23 cellular contexts compared by ENCODE assay signal in genomic region chr19:601310-601709, GRCh38. TPM values are rescaled to one million over a fixed set of nuclear protein-coding genes. Genes with fewer than 3 reads are reported as not detected.
DNase-seq lines count a peak whose midpoint lies in the region; ATAC-seq, FAIRE-seq and TF ChIP-seq lines count a peak whose summit lies in the region.
"Had no signal": no experiment of that assay in that cellular context is flagged by ENCODE, and none has a peak within 500 bp of the region (broad histone marks: within the 10 kb centered on the region; RNA-seq: fewer than 3 reads in every experiment).

No MANE protein-coding gene starts in this region.

- no peak overlapping the region for H3K27ac ChIP-seq in CD8-positive, alpha-beta T cell (ENCODE audit: low read depth, low read length)
- no peak overlapping the region for H3K27ac ChIP-seq in HEK293 (ENCODE audit: extremely low read depth, low read depth, low read length)
- no peak overlapping the region for H3K27ac ChIP-seq in K562 (ENCODE audit: extremely low read depth, low read depth, low read length)
- H3K27ac ChIP-seq: BLaER1 had no signal

- TF ChIP-seq RAD21 in K562 (CRISPR knock-in tag; conservative IDR thresholded peaks at IDR 0.05 in 1 of 2, IDR thresholded peaks at IDR 0.05 in 1 of 2), result no peak

- no peak overlapping the region for H2AFZ ChIP-seq in K562 (ENCODE audit: low read depth, low read length)

- CTCF ChIA-PET in CD8-positive, alpha-beta T cell (lab: Charles Lee), result no interaction called here
- CTCF ChIA-PET in HEK293 (lab: Yijun Ruan, JAX) (no interaction called here), K562 (lab: Yijun Ruan, JAX; ENCODE audit: low intra/inter-chr PET ratio) (no interaction called here)

- intact Hi-C loops in CD8-positive, alpha-beta T cell (cut with DNase I, micrococcal nuclease), result no loop called here
- intact Hi-C loops in K562 (cut with micrococcal nuclease), result no loop called here

- H3K79me2 ChIP-seq in K562 (ENCODE audit: control insufficient read depth, insufficient read depth, low read length), result no peaks in the 10 kb centered on the region

- TF ChIP-seq EP300 in K562 (IDR thresholded peaks at IDR 0.05; ENCODE audit: low read length), result no peak

- H3K9me3 Mint-ChIP-seq in CD8-positive, alpha-beta T cell, result no peaks in the 10 kb centered on the region

- H3K27me3 Mint-ChIP-seq in CD8-positive, alpha-beta T cell (ENCODE audit: low read depth), result no peaks in the 10 kb centered on the region
- H3K27me3 Mint-ChIP-seq: CD4-positive, alpha-beta memory T cell; CD4-positive, CD25-positive, alpha-beta regulatory T cell had no signal

- in situ Hi-C loops in K562 (cut with MboI), result no loop called here

- H3K27me3 ChIP-seq in CD8-positive, alpha-beta T cell (ENCODE audit: insufficient read depth, low read length), result no peaks in the 10 kb centered on the region
- H3K27me3 ChIP-seq in K562 (ENCODE audit: control insufficient read depth in 2 of 2, insufficient read depth in 2 of 2, low read length in 2 of 2), result no peaks in the 10 kb centered on the region; a peak in 1 of 5 replicates
- H3K27me3 ChIP-seq: BE2C had no signal

- H3K4me1 ChIP-seq in CD8-positive, alpha-beta T cell (ENCODE audit: insufficient read depth, low read length), result no peaks in the 10 kb centered on the region
- H3K4me1 ChIP-seq in HEK293 (ENCODE audit: control insufficient read depth, insufficient read depth, low read length) (no peaks in the 10 kb centered on the region), K562 (replicated peaks in 1 of 2; ENCODE audit: control insufficient read depth in 2 of 2, insufficient read depth in 2 of 2, low read length in 2 of 2) (peaks cover 3 to 44% of the 10 kb centered on the region in 2 experiments; a peak in 3 of 5 replicates)
- H3K4me1 ChIP-seq: BE2C, Caco-2 had no signal

- H3K4me1 Mint-ChIP-seq in CD8-positive, alpha-beta T cell (ENCODE audit: low read depth), result no peaks in the 10 kb centered on the region
- H3K4me1 Mint-ChIP-seq: CD4-positive, alpha-beta memory T cell; CD4-positive, CD25-positive, alpha-beta regulatory T cell had no signal

- no peaks in the 10 kb centered on the region for H3K36me3 Mint-ChIP-seq in CD8-positive, alpha-beta T cell
- H3K36me3 Mint-ChIP-seq: CD14-positive monocyte; CD4-positive, alpha-beta memory T cell; CD4-positive, CD25-positive, alpha-beta regulatory T cell had no signal

- no peak overlapping the region for H3K4me3 Mint-ChIP-seq in CD8-positive, alpha-beta T cell
- H3K4me3 Mint-ChIP-seq: CD4-positive, alpha-beta memory T cell had no signal

- H3K36me3 ChIP-seq in CD8-positive, alpha-beta T cell (ENCODE audit: insufficient read depth, low read length), result no peaks in the 10 kb centered on the region
- H3K36me3 ChIP-seq in HEK293 (ENCODE audit: control insufficient read depth in 2 of 2, insufficient read depth in 1 of 2, low read length in 2 of 2), result no peaks in the 10 kb centered on the region; a peak in 1 of 3 replicates
- H3K36me3 ChIP-seq in K562 (ENCODE audit: control insufficient read depth, insufficient read depth, low read length), result no peaks in the 10 kb centered on the region
- H3K36me3 ChIP-seq: BE2C, BLaER1 had no signal

- no peak for ATAC-seq in CD8-positive, alpha-beta T cell
- ATAC-seq in K562, result no peak

- no peak for TF ChIP-seq CTCF in CD8-positive, alpha-beta T cell (IDR thresholded peaks at IDR 0.05)
- TF ChIP-seq CTCF in HEK293 (tag by site-specific recombination; IDR thresholded peaks at IDR 0.05), result no peak
- no peak for TF ChIP-seq CTCF in K562 (IDR thresholded peaks at IDR 0.05 in 2 of 3, conservative IDR thresholded peaks at IDR 0.05 in 1 of 3; ENCODE audit: insufficient read depth in 2 of 3, low read depth in 1 of 3, low read length in 3 of 3)

- WGBS in K562 (ENCODE audit: insufficient coverage, low coverage, missing lambda C conversion rate), result 75% methylated on average over 28 of the region's 28 CpGs

- no peak overlapping the region for H3K4me2 ChIP-seq in K562 (ENCODE audit: insufficient read depth, low read length)
- H3K4me2 ChIP-seq: BLaER1 had no signal

- FAIRE-seq in K562 (lab: Jason Lieb, UNC), result no peak
- FAIRE-seq: A204.1, D721Med, G401.6, GM12891, GM19239 had no signal

- no peak overlapping the region for H3K9ac ChIP-seq in K562 (ENCODE audit: insufficient read depth in 1 of 2, low read depth in 2 of 2, low read length in 2 of 2)
- H3K9ac ChIP-seq: BLaER1 had no signal

- H4K20me1 ChIP-seq in K562 (replicated peaks; ENCODE audit: control insufficient read depth, insufficient read depth, low read length), result no peaks in the 10 kb centered on the region

- no peak for DNase-seq in CD8-positive, alpha-beta T cell
- DNase-seq in K562 (ENCODE audit: extremely low read depth in 1 of 4, low spot score in 3 of 4) (no peak), SIG-M5 treated with dmso at 0.1 percent for 504 hours (lab: John Stamatoyannopoulos, UW; ENCODE audit: unreplicated experiment) (no peak)
- no peak for DNase-seq in activated naive CD4-positive, alpha-beta T cell treated with Interleukin-2 at 50 U/mL for 16 hours
- DNase-seq: 8988T; ACHN; BE2C; C1 segment of cervical spinal cord; Caco-2; Calu3; CD4-positive, alpha-beta memory T cell; CD4-positive, CD25-positive, alpha-beta regulatory T cell; DMS79 treated with DMSO at 0.1 percent for 48 hours; GF-D8 had no signal

- no peak for TF ChIP-seq POLR2A in K562 (conservative IDR thresholded peaks at IDR 0.05)

- H3K27ac Mint-ChIP-seq in CD8-positive, alpha-beta T cell, result peak overlapping the region; percentile 18
- H3K27ac Mint-ChIP-seq: CD4-positive, CD25-positive, alpha-beta regulatory T cell had no signal

- BruUV-seq in K562 (replicated peaks; lab: Mats Ljungman, UMichigan), result no TSS peak

- no peaks in the 10 kb centered on the region for H3K9me3 ChIP-seq in CD8-positive, alpha-beta T cell (ENCODE audit: low read length)
- H3K9me3 ChIP-seq in HEK293 (ENCODE audit: control insufficient read depth, insufficient read depth, low read depth, low read length), result no peaks in the 10 kb centered on the region
- 0 out of 2 replicates have a peak, but pooled peaks cover 2% of the 10 kb centered on the region for H3K9me3 ChIP-seq in K562 (replicated peaks; ENCODE audit: control insufficient read depth, insufficient read depth, low read depth, low read length)
- H3K9me3 ChIP-seq: Caco-2 had no signal

- POLR2A ChIA-PET in CD8-positive, alpha-beta T cell (lab: Charles Lee), result no interaction called here
- POLR2A ChIA-PET in HEK293 (lab: Yijun Ruan, JAX) (no interaction called here), K562 (lab: Yijun Ruan, JAX) (no interaction called here)

- no peaks in the 10 kb centered on the region for H3K9me1 ChIP-seq in K562 (ENCODE audit: control insufficient read depth, insufficient read depth, low read length)

- no peak overlapping the region for H3K4me3 ChIP-seq in CD8-positive, alpha-beta T cell (ENCODE audit: low read depth, low read length)
- no peak overlapping the region for H3K4me3 ChIP-seq in HEK293 (ENCODE audit: low read depth, low read length)
- H3K4me3 ChIP-seq in K562, result no peak overlapping the region
- H3K4me3 ChIP-seq: BLaER1 had no signal

RNA-seq across cellular contexts. Expression of gene HCN2, which starts 11.6 kb away (rescaled TPM):
- total RNA-seq in CD8-positive, alpha-beta T cell, result under 1 TPM; 0.67 to 0.84 TPM
- total RNA-seq in K562 (2011; cell fraction: chromatin; rRNA removed; ENCODE audit: low replicate concordance), result 2.7 and 8.1 TPM in 2 replicates
- total RNA-seq in K562 (2011; cell fraction: nucleolus; rRNA removed), result 6.2 and 7.2 TPM in 2 replicates
- 3.6 and 3.7 TPM in 2 replicates for total RNA-seq in K562 (2011; cell fraction: nucleoplasm; rRNA removed)
- total RNA-seq in K562 (2014; rRNA removed) (0.82 and 1.3 TPM in 2 replicates), K562 (2014; rRNA removed; fragmentation: Illumina TruSeq; extraction: Trizol) (0.29 and 0.40 TPM in 2 replicates), K562 (2015; rRNA removed; fragmentation: Illumina TruSeq; extraction: Trizol) (0.29 and 0.30 TPM in 2 replicates), K562 (2021) (3.9 and 4.2 TPM in 2 replicates)
- polyA plus RNA-seq in K562 (2011; rRNA removed) (0.64 and 0.76 TPM in 2 replicates), K562 (2014; fragmentation: Illumina TruSeq; extraction: Trizol) (0.91 and 1.9 TPM in 2 replicates), K562 (2014; fragmentation: Nextera tagmentation; extraction: Ambion mirVana) (not detected), K562 (2014; rRNA removed) (0.86 and 1.2 TPM in 2 replicates)
- polyA plus RNA-seq in K562 (2011; cell fraction: cytosol; rRNA removed), result 1.1 and 1.5 TPM in 2 replicates
- 3.0 and 3.9 TPM in 2 replicates for polyA plus RNA-seq in K562 (2011; cell fraction: nucleus; rRNA removed)
- polyA plus RNA-seq in K562 (2012), result 1.6 and 1.7 TPM in 2 replicates
- polyA minus RNA-seq in K562 (2011; rRNA and poly(A)+ RNA removed), result 1.3 and 1.6 TPM in 2 replicates
- polyA minus RNA-seq in K562 (2011; cell fraction: cytosol; rRNA and poly(A)+ RNA removed), result 2.3 and 3.5 TPM in 2 replicates
- polyA minus RNA-seq in K562 (2011; cell fraction: nucleus; rRNA and poly(A)+ RNA removed), result 1.5 and 2.2 TPM in 2 replicates
- polyA plus RNA-seq: CD14-positive monocyte; CD4-positive, alpha-beta memory T cell; CD4-positive, CD25-positive, alpha-beta regulatory T cell had no signal

RNA-seq across cellular contexts. Expression of gene BSG, which starts 28.9 kb away (rescaled TPM):
- 10 to 100 TPM; 76.2 to 81.2 TPM for total RNA-seq in CD8-positive, alpha-beta T cell
- total RNA-seq in K562 (2011; cell fraction: chromatin; rRNA removed; ENCODE audit: low replicate concordance), result 106 and 369 TPM in 2 replicates
- total RNA-seq in K562 (2011; cell fraction: nucleolus; rRNA removed), result 735 and 796 TPM in 2 replicates
- total RNA-seq in K562 (2011; cell fraction: nucleoplasm; rRNA removed), result 350 and 437 TPM in 2 replicates
- total RNA-seq in K562 (2014; rRNA removed), result 398 and 484 TPM in 2 replicates
- total RNA-seq in K562 (2014; rRNA removed; fragmentation: Illumina TruSeq; extraction: Trizol), result 59.1 and 89.1 TPM in 2 replicates
- 211 and 220 TPM in 2 replicates for total RNA-seq in K562 (2015; rRNA removed; fragmentation: Illumina TruSeq; extraction: Trizol)
- total RNA-seq in K562 (2021), result 495 and 506 TPM in 2 replicates
- 129 and 411 TPM in 2 replicates for polyA plus RNA-seq in K562 (2011; rRNA removed)
- 277 and 455 TPM in 2 replicates for polyA plus RNA-seq in K562 (2011; cell fraction: cytosol; rRNA removed)
- polyA plus RNA-seq in K562 (2011; cell fraction: nucleus; rRNA removed), result 198 and 199 TPM in 2 replicates
- polyA plus RNA-seq in K562 (2012), result 362 and 456 TPM in 2 replicates
- 187 and 351 TPM in 2 replicates for polyA plus RNA-seq in K562 (2014; fragmentation: Illumina TruSeq; extraction: Trizol)
- polyA plus RNA-seq in K562 (2014; fragmentation: Nextera tagmentation; extraction: Ambion mirVana), result 10 to 100 TPM in 1 of 2 experiments, 1 to 10 TPM in 1; 4.6 to 17.9 TPM
- polyA plus RNA-seq in K562 (2014; rRNA removed), result 236 and 311 TPM in 2 replicates
- polyA minus RNA-seq in K562 (2011; rRNA and poly(A)+ RNA removed), result 61.0 and 70.9 TPM in 2 replicates
- polyA minus RNA-seq in K562 (2011; cell fraction: cytosol; rRNA and poly(A)+ RNA removed), result 197 and 315 TPM in 2 replicates
- 48.1 and 72.2 TPM in 2 replicates for polyA minus RNA-seq in K562 (2011; cell fraction: nucleus; rRNA and poly(A)+ RNA removed)

RNA-seq across cellular contexts. Expression of gene POLRMT, which starts 32.0 kb away (rescaled TPM):
- 10 to 100 TPM; 48.6 to 53.7 TPM for total RNA-seq in CD8-positive, alpha-beta T cell
- total RNA-seq in K562 (2011; cell fraction: chromatin; rRNA removed; ENCODE audit: low replicate concordance), result 71.2 and 248 TPM in 2 replicates
- total RNA-seq in K562 (2011; cell fraction: nucleolus; rRNA removed), result 221 and 235 TPM in 2 replicates
- 86.3 and 109 TPM in 2 replicates for total RNA-seq in K562 (2011; cell fraction: nucleoplasm; rRNA removed)
- total RNA-seq in K562 (2014; rRNA removed) (82.8 and 96.5 TPM in 2 replicates), K562 (2014; rRNA removed; fragmentation: Illumina TruSeq; extraction: Trizol) (33.4 and 49.3 TPM in 2 replicates), K562 (2015; rRNA removed; fragmentation: Illumina TruSeq; extraction: Trizol) (61.9 and 68.0 TPM in 2 replicates), K562 (2021) (134 and 144 TPM in 2 replicates)
- polyA plus RNA-seq in K562 (2011; rRNA removed) (60.8 and 111 TPM in 2 replicates), K562 (2014; fragmentation: Illumina TruSeq; extraction: Trizol) (71.8 and 99.5 TPM in 2 replicates), K562 (2014; fragmentation: Nextera tagmentation; extraction: Ambion mirVana) (10 to 100 TPM; 30.3 to 34.0 TPM), K562 (2014; rRNA removed) (67.5 and 88.4 TPM in 2 replicates)
- polyA plus RNA-seq in K562 (2011; cell fraction: cytosol; rRNA removed), result 39.8 and 94.7 TPM in 2 replicates
- polyA plus RNA-seq in K562 (2011; cell fraction: nucleus; rRNA removed), result 319 and 523 TPM in 2 replicates
- polyA plus RNA-seq in K562 (2012), result 95.6 and 140 TPM in 2 replicates
- polyA minus RNA-seq in K562 (2011; rRNA and poly(A)+ RNA removed), result 60.0 and 108 TPM in 2 replicates
- 88.4 and 105 TPM in 2 replicates for polyA minus RNA-seq in K562 (2011; cell fraction: cytosol; rRNA and poly(A)+ RNA removed)
- 57.5 and 62.3 TPM in 2 replicates for polyA minus RNA-seq in K562 (2011; cell fraction: nucleus; rRNA and poly(A)+ RNA removed)

RNA-seq across cellular contexts. Expression of gene FGF22, which starts 38.4 kb away (rescaled TPM):
- under 1 TPM; 0.65 to 0.97 TPM for total RNA-seq in CD8-positive, alpha-beta T cell
- total RNA-seq in K562 (2011; cell fraction: chromatin; rRNA removed; ENCODE audit: low replicate concordance), result 2.3 and 4.6 TPM in 2 replicates
- 3.2 and 3.7 TPM in 2 replicates for total RNA-seq in K562 (2011; cell fraction: nucleolus; rRNA removed)
- total RNA-seq in K562 (2011; cell fraction: nucleoplasm; rRNA removed), result 2.6 and 4.0 TPM in 2 replicates
- 0.49 and 1.7 TPM in 2 replicates for total RNA-seq in K562 (2014; rRNA removed)
- not detected in 2 replicates for total RNA-seq in K562 (2014; rRNA removed; fragmentation: Illumina TruSeq; extraction: Trizol)
- 0.25 TPM in 1 of 2 replicates, not detected in the other for total RNA-seq in K562 (2015; rRNA removed; fragmentation: Illumina TruSeq; extraction: Trizol)
- 0.58 and 0.86 TPM in 2 replicates for total RNA-seq in K562 (2021)
- 0.14 and 0.24 TPM in 2 replicates for polyA plus RNA-seq in K562 (2011; rRNA removed)
- 0.18 and 0.34 TPM in 2 replicates for polyA plus RNA-seq in K562 (2011; cell fraction: cytosol; rRNA removed)
- polyA plus RNA-seq in K562 (2011; cell fraction: nucleus; rRNA removed), result 1.5 and 3.3 TPM in 2 replicates
- polyA plus RNA-seq in K562 (2012), result 0.60 and 0.89 TPM in 2 replicates
- 0.14 TPM in 1 of 2 replicates, not detected in the other for polyA plus RNA-seq in K562 (2014; fragmentation: Illumina TruSeq; extraction: Trizol)
- polyA plus RNA-seq in K562 (2014; fragmentation: Nextera tagmentation; extraction: Ambion mirVana), result not detected
- 1.6 and 2.2 TPM in 2 replicates for polyA plus RNA-seq in K562 (2014; rRNA removed)
- polyA minus RNA-seq in K562 (2011; rRNA and poly(A)+ RNA removed), result not detected in 2 replicates
- polyA minus RNA-seq in K562 (2011; cell fraction: cytosol; rRNA and poly(A)+ RNA removed), result not detected in 2 replicates
- 0.33 and 0.40 TPM in 2 replicates for polyA minus RNA-seq in K562 (2011; cell fraction: nucleus; rRNA and poly(A)+ RNA removed)
- polyA plus RNA-seq: AG04450; CD14-positive monocyte; CD4-positive, alpha-beta memory T cell had no signal

RNA-seq across cellular contexts. Expression of gene GZMM, which starts 57.5 kb away (rescaled TPM):
- total RNA-seq in CD8-positive, alpha-beta T cell, result 100 to 1,000 TPM; 117 to 119 TPM
- total RNA-seq in K562 (2011; cell fraction: chromatin; rRNA removed; ENCODE audit: low replicate concordance), result 0.49 and 1.6 TPM in 2 replicates
- total RNA-seq in K562 (2011; cell fraction: nucleolus; rRNA removed), result 4.0 and 4.5 TPM in 2 replicates
- 1.4 and 1.9 TPM in 2 replicates for total RNA-seq in K562 (2011; cell fraction: nucleoplasm; rRNA removed)
- total RNA-seq in K562 (2014; rRNA removed) (2.3 and 2.6 TPM in 2 replicates), K562 (2014; rRNA removed; fragmentation: Illumina TruSeq; extraction: Trizol) (not detected in 2 replicates), K562 (2015; rRNA removed; fragmentation: Illumina TruSeq; extraction: Trizol) (0.62 and 1.1 TPM in 2 replicates), K562 (2021) (0.72 and 1.8 TPM in 2 replicates)
- polyA plus RNA-seq in K562 (2011; rRNA removed) (0.70 and 0.97 TPM in 2 replicates), K562 (2014; fragmentation: Illumina TruSeq; extraction: Trizol) (0.61 TPM in 1 of 2 replicates, not detected in the other), K562 (2014; fragmentation: Nextera tagmentation; extraction: Ambion mirVana) (under 1 TPM; 0.08 to 0.27 TPM), K562 (2014; rRNA removed) (1.8 and 2.2 TPM in 2 replicates)
- 1.9 and 5.9 TPM in 2 replicates for polyA plus RNA-seq in K562 (2011; cell fraction: cytosol; rRNA removed)
- 0.87 and 1.8 TPM in 2 replicates for polyA plus RNA-seq in K562 (2011; cell fraction: nucleus; rRNA removed)
- 1.7 and 3.5 TPM in 2 replicates for polyA plus RNA-seq in K562 (2012)
- polyA minus RNA-seq in K562 (2011; rRNA and poly(A)+ RNA removed), result not detected in 2 replicates
- 2.5 TPM in 1 of 2 replicates, not detected in the other for polyA minus RNA-seq in K562 (2011; cell fraction: cytosol; rRNA and poly(A)+ RNA removed)
- polyA minus RNA-seq in K562 (2011; cell fraction: nucleus; rRNA and poly(A)+ RNA removed), result not detected in 2 replicates
- total RNA-seq: Caco-2, Calu3 had no signal
- polyA plus RNA-seq: AG04450 had no signal
